In the genomic region with DNA sequence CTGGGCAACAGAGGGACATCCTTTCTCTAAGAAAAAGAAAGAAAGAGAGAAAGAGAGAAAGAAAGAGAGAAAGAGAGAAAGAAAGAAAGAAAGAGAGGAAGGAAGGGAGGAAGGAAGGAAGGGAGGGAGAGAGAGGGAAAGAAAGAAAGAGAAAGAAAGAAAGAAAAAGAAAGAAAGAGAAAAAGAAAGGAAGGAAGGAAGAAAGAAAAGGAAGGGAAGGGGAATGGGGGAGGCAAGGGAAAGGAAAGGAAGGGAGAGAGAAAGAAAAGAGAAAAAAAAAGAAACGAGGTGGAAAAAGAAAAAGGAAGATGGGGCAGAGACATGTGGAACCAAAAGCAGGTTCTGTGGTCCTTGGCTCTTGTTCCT, we compare ENCODE assay signal across 17 cellular contexts.
DNase-seq lines count a peak whose midpoint lies in the region; ATAC-seq, FAIRE-seq and TF ChIP-seq lines count a peak whose summit lies in the region.
"Had no signal": no experiment of that assay in that cellular context is flagged by ENCODE, and none has a peak within 500 bp of the region (broad histone marks: within the 10 kb centered on the region; RNA-seq: fewer than 3 reads in every experiment).

No MANE protein-coding gene starts in this region.

- peaks cover 2% of the 10 kb centered on the region for H3K36me3 Mint-ChIP-seq in T-helper 17 cell (ENCODE audit: low read depth)
- H3K36me3 Mint-ChIP-seq in effector memory CD8-positive, alpha-beta T cell (ENCODE audit: insufficient read depth), result peaks cover 5% of the 10 kb centered on the region
- no peaks in the 10 kb centered on the region for H3K36me3 Mint-ChIP-seq in chondrocyte (ENCODE audit: low read depth)

- H3K27ac Mint-ChIP-seq in T-helper 17 cell (peak overlapping the region; percentile 74), chondrocyte (ENCODE audit: unreplicated experiment) (no peak overlapping the region)
- peak overlapping the region; percentile 50 to 80 for H3K27ac Mint-ChIP-seq in effector memory CD8-positive, alpha-beta T cell
- peak overlapping the region; percentile 84 to 97 for H3K27ac Mint-ChIP-seq in stimulated activated naive CD8-positive, alpha-beta T cell treated with anti-CD3 and anti-CD28 coated beads, Interleukin-15, amount 100 ng/mL, for 72 hours

- TF ChIP-seq POLR2A in HepG2 (IDR thresholded peaks at IDR 0.05; ENCODE audit: insufficient read depth in 1 of 2, low read depth in 2 of 2, low read length in 2 of 2), result no peak
- no peak for TF ChIP-seq POLR2A in right lobe of liver (IDR thresholded peaks at IDR 0.05)

- 0% methylated on average over 1 of the region's 1 CpG for WGBS in HepG2 (ENCODE audit: low lambda C conversion rate)
- 33% methylated on average over 1 of the region's 1 CpG for WGBS in right lobe of liver (ENCODE audit: insufficient coverage, low coverage, low lambda C conversion rate, missing lambda C conversion rate)

- no TSS peak for BruUV-seq in HepG2 (replicated peaks; lab: Mats Ljungman, UMichigan)

- ATAC-seq in HepG2, result no peak
- ATAC-seq in right lobe of liver, result no peak
- no peak for ATAC-seq in T-helper 17 cell
- ATAC-seq in effector memory CD8-positive, alpha-beta T cell (replicated peaks), result no peak
- ATAC-seq in stimulated activated naive CD8-positive, alpha-beta T cell treated with anti-CD3 and anti-CD28 coated beads, Interleukin-15, amount 100 ng/mL, for 72 hours, result no peak
- ATAC-seq: left ventricle myocardium superior had no signal

- no peak overlapping the region for H2AFZ ChIP-seq in HepG2 (ENCODE audit: low read length)

- H3K27me3 Mint-ChIP-seq in T-helper 17 cell, result peaks cover 2% of the 10 kb centered on the region
- H3K27me3 Mint-ChIP-seq in effector memory CD8-positive, alpha-beta T cell, result peaks cover 0 to 4% of the 10 kb centered on the region in 2 donors
- H3K27me3 Mint-ChIP-seq in stimulated activated naive CD8-positive, alpha-beta T cell treated with anti-CD3 and anti-CD28 coated beads, Interleukin-15, amount 100 ng/mL, for 72 hours, result no peaks in the 10 kb centered on the region
- no peaks in the 10 kb centered on the region for H3K27me3 Mint-ChIP-seq in chondrocyte (ENCODE audit: low read depth)

- no peak overlapping the region for H3K4me3 ChIP-seq in HepG2 (replicated peaks in 1 of 3; ENCODE audit: insufficient read depth in 1 of 3, low read depth in 2 of 3, low read length in 3 of 3)
- no peak overlapping the region for H3K4me3 ChIP-seq in right lobe of liver
- H3K4me3 ChIP-seq: ovary had no signal

- TF ChIP-seq EP300 in HepG2 (IDR thresholded peaks at IDR 0.05; ENCODE audit: low read depth in 2 of 2, low read length in 2 of 2), result no peak
- TF ChIP-seq EP300 in HepG2 (CRISPR knock-in tag; IDR thresholded peaks at IDR 0.05; ENCODE audit: borderline replicate concordance), result no peak

- H3K79me2 ChIP-seq in HepG2 (ENCODE audit: insufficient read depth, low read length), result no peaks in the 10 kb centered on the region

- H3K4me1 Mint-ChIP-seq in T-helper 17 cell (peaks cover 15% of the 10 kb centered on the region), chondrocyte (ENCODE audit: low read depth) (no peaks in the 10 kb centered on the region)
- H3K4me1 Mint-ChIP-seq in effector memory CD8-positive, alpha-beta T cell (ENCODE audit: low read depth in 2 of 2), result peaks cover 19 to 21% of the 10 kb centered on the region in 2 donors
- peaks cover 34% of the 10 kb centered on the region for H3K4me1 Mint-ChIP-seq in stimulated activated naive CD8-positive, alpha-beta T cell treated with anti-CD3 and anti-CD28 coated beads, Interleukin-15, amount 100 ng/mL, for 72 hours

- no peak overlapping the region for H3K9ac ChIP-seq in HepG2 (ENCODE audit: insufficient read depth, low read depth, low read length)

- H3K9me3 Mint-ChIP-seq in effector memory CD8-positive, alpha-beta T cell, result no peaks in the 10 kb centered on the region
- H3K9me3 Mint-ChIP-seq in stimulated activated naive CD8-positive, alpha-beta T cell treated with anti-CD3 and anti-CD28 coated beads, Interleukin-15, amount 100 ng/mL, for 72 hours, result no peaks in the 10 kb centered on the region
- H3K9me3 Mint-ChIP-seq in chondrocyte (ENCODE audit: low read depth), result no peaks in the 10 kb centered on the region

- no peak overlapping the region for H3K27ac ChIP-seq in HepG2 (ENCODE audit: extremely low read length, insufficient read depth, low read length)
- H3K27ac ChIP-seq in right lobe of liver, result no peak overlapping the region
- H3K27ac ChIP-seq: ovary had no signal

- no peak for FAIRE-seq in HepG2 (lab: Jason Lieb, UNC)

- TF ChIP-seq RAD21 in HepG2 (CRISPR knock-in tag; IDR thresholded peaks at IDR 0.05), result no peak

- H3K9me3 ChIP-seq in HepG2 (ENCODE audit: low read length), result no peaks in the 10 kb centered on the region
- no peaks in the 10 kb centered on the region for H3K9me3 ChIP-seq in right lobe of liver
- no peaks in the 10 kb centered on the region for H3K9me3 ChIP-seq in T-helper 17 cell (ENCODE audit: control insufficient read depth, low read length, poor library complexity, severe bottlenecking)
- H3K9me3 ChIP-seq: ovary had no signal

- POLR2A ChIA-PET in HepG2 (lab: Yijun Ruan, JAX), result no interaction called here

- intact Hi-C loops in HepG2 (cut with micrococcal nuclease; ENCODE audit: unreplicated experiment) (no loop called here), right lobe of liver (cut with DNase I) (no loop called here)

- CTCF ChIA-PET in HepG2 (lab: Yijun Ruan, JAX; ENCODE audit: low intra/inter-chr PET ratio, low total read pairs), result no interaction called here

- H3K4me3 Mint-ChIP-seq in T-helper 17 cell (no peak overlapping the region), chondrocyte (ENCODE audit: unreplicated experiment) (no peak overlapping the region)
- peak overlapping the region in 1 of 2 donors; percentile 50 for H3K4me3 Mint-ChIP-seq in effector memory CD8-positive, alpha-beta T cell
- H3K4me3 Mint-ChIP-seq in stimulated activated naive CD8-positive, alpha-beta T cell treated with anti-CD3 and anti-CD28 coated beads, Interleukin-15, amount 100 ng/mL, for 72 hours, result peak overlapping the region; percentile 74 to 81

- H4K20me1 ChIP-seq in HepG2 (ENCODE audit: insufficient read depth, low read length), result no peaks in the 10 kb centered on the region

- H3K27me3 ChIP-seq in HepG2 (ENCODE audit: control insufficient read depth in 1 of 2, insufficient read depth in 2 of 2, low read length in 2 of 2) (peaks cover 0 to 13% of the 10 kb centered on the region in 2 experiments; a peak in 2 of 5 replicates), right lobe of liver (no peaks in the 10 kb centered on the region)
- H3K27me3 ChIP-seq: ovary had no signal

- H3K36me3 ChIP-seq in HepG2 (replicated peaks in 1 of 2; ENCODE audit: control insufficient read depth in 1 of 2, insufficient read depth in 2 of 2, low read length in 2 of 2), result no peaks in the 10 kb centered on the region
- no peaks in the 10 kb centered on the region for H3K36me3 ChIP-seq in right lobe of liver
- H3K36me3 ChIP-seq: ovary had no signal

- TF ChIP-seq CTCF in HepG2 (CRISPR knock-in tag; IDR thresholded peaks at IDR 0.05), result no peak
- no peak for TF ChIP-seq CTCF in right lobe of liver (IDR thresholded peaks at IDR 0.05)
- TF ChIP-seq CTCF in chondrocyte (IDR thresholded peaks at IDR 0.05), result no peak
- no peak for TF ChIP-seq CTCF in GM13976 (IDR thresholded peaks at IDR 0.05; ENCODE audit: borderline replicate concordance, control extremely low read depth, extremely low read depth, insufficient read depth, missing control alignments)

- in situ Hi-C loops in HepG2 (cut with HindIII; ENCODE audit: extremely low pct_ligation_motif_present, low pct_unique_long_range_greater_than_20kb), result no loop called here
- in situ Hi-C loops in GM13976 (cut with MboI; ENCODE audit: low sequenced_read_pairs, unreplicated experiment), result no loop called here

- no peak overlapping the region for H3K4me2 ChIP-seq in HepG2 (ENCODE audit: low read depth, low read length)

- H3K4me1 ChIP-seq in HepG2 (ENCODE audit: insufficient read depth, low read length) (no peaks in the 10 kb centered on the region), right lobe of liver (no peaks in the 10 kb centered on the region)

- DNase-seq in HepG2 (ENCODE audit: low spot score) (no peak), right lobe of liver (no peak), T-helper 17 cell (no peak), DMS 273 treated with DMSO at 0.1 percent for 48 hours (lab: John Stamatoyannopoulos, UW) (no peak), chondrocyte (ENCODE audit: low spot score) (no peak), GM13976 (ENCODE audit: low spot score) (no peak)
- no peak for DNase-seq in effector memory CD8-positive, alpha-beta T cell
- DNase-seq in stimulated activated naive CD8-positive, alpha-beta T cell treated with anti-CD3 and anti-CD28 coated beads, Interleukin-15, amount 100 ng/mL, for 72 hours, result no peak
- DNase-seq: cerebellar nuclear complex; effector memory CD4-positive, alpha-beta T cell; Kasumi-1; left ventricle myocardium superior; NCI-H1105 treated with DMSO at 0.1 percent for 48 hours; NCI-H526; ovary; SIG-M5; T1000 had no signal

TF ChIP-seq in HepG2, 621 proteins besides CTCF, POLR2A, EP300 and RAD21:
- TF ChIP-seq, protein P1, sequence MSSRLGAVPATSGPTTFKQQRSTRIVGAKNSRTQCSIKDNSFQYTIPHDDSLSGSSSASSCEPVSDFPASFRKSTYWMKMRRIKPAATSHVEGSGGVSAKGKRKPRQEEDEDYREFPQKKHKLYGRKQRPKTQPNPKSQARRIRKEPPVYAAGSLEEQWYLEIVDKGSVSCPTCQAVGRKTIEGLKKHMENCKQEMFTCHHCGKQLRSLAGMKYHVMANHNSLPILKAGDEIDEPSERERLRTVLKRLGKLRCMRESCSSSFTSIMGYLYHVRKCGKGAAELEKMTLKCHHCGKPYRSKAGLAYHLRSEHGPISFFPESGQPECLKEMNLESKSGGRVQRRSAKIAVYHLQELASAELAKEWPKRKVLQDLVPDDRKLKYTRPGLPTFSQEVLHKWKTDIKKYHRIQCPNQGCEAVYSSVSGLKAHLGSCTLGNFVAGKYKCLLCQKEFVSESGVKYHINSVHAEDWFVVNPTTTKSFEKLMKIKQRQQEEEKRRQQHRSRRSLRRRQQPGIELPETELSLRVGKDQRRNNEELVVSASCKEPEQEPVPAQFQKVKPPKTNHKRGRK (CRISPR knock-in tag; IDR thresholded peaks at IDR 0.05), result 0 out of 2 replicates have a peak, but pooled peaks have one; percentile 61
- no peak for TF ChIP-seq KAT7 (CRISPR knock-in tag; IDR thresholded peaks at IDR 0.05; ENCODE audit: borderline replicate concordance)

Comparison
In these comparisons a context has a peak if more than half of its experiments do, and no peak if none do; other contexts are left out.
1. H3K4me3 Mint-ChIP-seq: peak in stimulated activated naive CD8-positive, alpha-beta T cell treated with anti-CD3 and anti-CD28 coated beads, Interleukin-15, amount 100 ng/mL, for 72 hours (2 of 2); none in T-helper 17 cell (single experiment) and chondrocyte (single experiment).